19 cellular contexts compared by ENCODE assay signal in the genomic region with DNA sequence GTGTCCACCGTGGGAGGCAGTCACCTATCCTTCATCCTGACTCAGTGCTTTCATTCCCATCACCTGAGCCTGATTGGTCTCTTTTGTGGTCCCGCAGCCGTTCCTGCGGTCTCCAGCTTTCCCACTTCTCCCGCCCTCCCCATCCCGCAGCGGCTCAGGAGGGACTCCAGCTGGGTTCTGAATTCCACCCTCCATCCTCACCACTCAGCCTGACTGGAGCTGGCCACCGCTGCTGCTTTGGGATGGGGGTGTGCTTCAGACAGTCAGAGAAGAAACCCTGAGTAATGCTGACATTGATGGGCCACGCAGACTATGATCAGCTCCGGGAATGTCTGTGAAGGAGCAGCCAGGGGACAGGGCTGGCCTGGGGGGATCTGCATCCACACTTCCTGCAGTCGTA. TPM values are rescaled to one million over a fixed set of nuclear protein-coding genes. Genes with fewer than 3 reads are reported as not detected.
"Had no signal": no experiment of that assay in that cellular context is flagged by ENCODE, and none has a peak within 500 bp of the region (broad histone marks: within the 10 kb centered on the region; RNA-seq: fewer than 3 reads in every experiment).

No MANE protein-coding gene starts in this region.

- H3K9me3 Mint-ChIP-seq: activated B cell treated with CpG ODN at 0.5 μM for 24 hours; activated CD4-positive, alpha-beta memory T cell treated with anti-CD3 and anti-CD28 coated beads for 36 hours; activated naive CD8-positive, alpha-beta T cell treated with anti-CD3 and anti-CD28 coated beads for 36 hours; naive thymus-derived CD8-positive, alpha-beta T cell; T-helper 2 cell treated with Interferon-gamma antibody and Interleukin-4, amounts not matched to agents 5 μg/mL and 100 μg/mL, for 36 hours had no signal

- H3K4me1 ChIP-seq: body of pancreas, uterus had no signal

- H3K4me3 ChIP-seq: body of pancreas, sigmoid colon, uterus had no signal

- H3K27me3 ChIP-seq: body of pancreas, sigmoid colon, uterus had no signal

- H3K27ac Mint-ChIP-seq: activated B cell treated with CpG ODN at 0.5 μM for 24 hours; activated CD4-positive, alpha-beta memory T cell treated with anti-CD3 and anti-CD28 coated beads for 36 hours; activated naive CD8-positive, alpha-beta T cell treated with anti-CD3 and anti-CD28 coated beads for 36 hours; naive thymus-derived CD8-positive, alpha-beta T cell; stimulated activated memory B cell treated with anti-CD40 and anti-IgM and Interleukin-4, amounts not matched to agents 10 μg/mL and 1 μg/mL and 100 μg/mL, for 72 hours; T-helper 2 cell treated with Interferon-gamma antibody and Interleukin-4, amounts not matched to agents 5 μg/mL and 100 μg/mL, for 36 hours had no signal

- H3K27ac ChIP-seq: body of pancreas had no signal

- DNase-seq: activated B cell treated with CpG ODN at 0.5 μM for 24 hours; activated CD4-positive, alpha-beta memory T cell treated with anti-CD3 and anti-CD28 coated beads for 36 hours; activated CD4-positive, alpha-beta T cell treated with anti-CD3 and anti-CD28 coated beads for 4 hours; activated naive CD4-positive, alpha-beta T cell; activated naive CD8-positive, alpha-beta T cell treated with anti-CD3 and anti-CD28 coated beads for 36 hours; amniotic stem cell; body of pancreas; dermis blood vessel endothelial cell; effector memory CD4-positive, alpha-beta T cell; hippocampal formation; kidney glomerular epithelial cell; naive thymus-derived CD8-positive, alpha-beta T cell; sigmoid colon; stimulated activated CD4-positive, alpha-beta T cell treated with anti-CD3 and anti-CD28 coated beads, Interleukin-4, amount 100 ng/mL, for 4 hours; SW 1271; uterus had no signal

- H3K36me3 ChIP-seq: sigmoid colon, uterus had no signal

- H3K9me3 ChIP-seq: body of pancreas, sigmoid colon, uterus had no signal

- ATAC-seq: body of pancreas; naive thymus-derived CD8-positive, alpha-beta T cell; stimulated activated memory B cell treated with anti-CD40 and anti-IgM and Interleukin-4, amounts not matched to agents 10 μg/mL and 1 μg/mL and 100 μg/mL, for 72 hours had no signal

- H3K4me1 Mint-ChIP-seq: activated naive CD8-positive, alpha-beta T cell treated with anti-CD3 and anti-CD28 coated beads for 36 hours had no signal

- H3K4me3 Mint-ChIP-seq: activated B cell treated with CpG ODN at 0.5 μM for 24 hours; activated CD4-positive, alpha-beta memory T cell treated with anti-CD3 and anti-CD28 coated beads for 36 hours; activated naive CD8-positive, alpha-beta T cell treated with anti-CD3 and anti-CD28 coated beads for 36 hours; naive thymus-derived CD8-positive, alpha-beta T cell; stimulated activated memory B cell treated with anti-CD40 and anti-IgM and Interleukin-4, amounts not matched to agents 10 μg/mL and 1 μg/mL and 100 μg/mL, for 72 hours; T-helper 2 cell treated with Interferon-gamma antibody and Interleukin-4, amounts not matched to agents 5 μg/mL and 100 μg/mL, for 36 hours had no signal

- H3K27me3 Mint-ChIP-seq: activated B cell treated with CpG ODN at 0.5 μM for 24 hours; activated naive CD8-positive, alpha-beta T cell treated with anti-CD3 and anti-CD28 coated beads for 36 hours; stimulated activated memory B cell treated with anti-CD40 and anti-IgM and Interleukin-4, amounts not matched to agents 10 μg/mL and 1 μg/mL and 100 μg/mL, for 72 hours had no signal

- H3K36me3 Mint-ChIP-seq: activated CD4-positive, alpha-beta memory T cell treated with anti-CD3 and anti-CD28 coated beads for 36 hours; activated naive CD8-positive, alpha-beta T cell treated with anti-CD3 and anti-CD28 coated beads for 36 hours; naive thymus-derived CD8-positive, alpha-beta T cell had no signal

RNA-seq across cellular contexts. Expression of gene TXNDC2, which starts 46.0 kb away (rescaled TPM):
- total RNA-seq: activated CD4-positive, alpha-beta memory T cell treated with anti-CD3 and anti-CD28 coated beads for 36 hours; activated naive CD8-positive, alpha-beta T cell treated with anti-CD3 and anti-CD28 coated beads for 36 hours; body of pancreas; cardiac septum; dermis blood vessel endothelial cell; naive thymus-derived CD8-positive, alpha-beta T cell; sigmoid colon had no signal
- polyA plus RNA-seq: naive thymus-derived CD8-positive, alpha-beta T cell had no signal
